Comparison of ENCODE assay signal across 8 cellular contexts in genomic region chr6:2353412-2354137, GRCh38.
DNase-seq lines count a peak whose midpoint lies in the region; ATAC-seq and TF ChIP-seq lines count a peak whose summit lies in the region.

No MANE protein-coding gene starts in this region.

- H3K4me3 ChIP-seq in OCI-LY3 (ENCODE audit: low read length) (no peak overlapping the region), fibroblast of lung (replicated peaks in 1 of 4; ENCODE audit: control extremely low read depth in 1 of 4, insufficient read depth in 1 of 4, low read depth in 3 of 4, low read length in 4 of 4) (peak overlapping the region in 1 of 4 experiments; percentile 46), neural cell (ENCODE audit: low read length) (no peak overlapping the region), thyroid gland (replicated peaks in 1 of 3) (no peak overlapping the region)

- DNase-seq in COLO829 (ENCODE audit: low spot score): peak; percentile 81
- DNase-seq in HT-29 (ENCODE audit: low spot score): peak; percentile 86
- DNase-seq in activated T-cell treated with anti-CD3 and anti-CD28 coated beads for 48 hours (ENCODE audit: low read depth): peak; percentile 30
- peak; percentile 79 to 85 for DNase-seq in fibroblast of lung (ENCODE audit: low read depth in 2 of 2)
- DNase-seq in thyroid gland: peak; percentile 65 to 73

- H3K4me1 ChIP-seq in OCI-LY3 (ENCODE audit: low read length) (no peaks in the 10 kb centered on the region; the same call in 1 of the 2 replicates), fibroblast of lung (ENCODE audit: control insufficient read depth, extremely low read depth, insufficient read depth, low read length) (peaks cover 3% of the 10 kb centered on the region), thyroid gland (no peaks in the 10 kb centered on the region)

- no peak for ATAC-seq in GM21576 (IDR thresholded peaks at IDR 0.05; ENCODE audit: unreplicated experiment)

- intact Hi-C loops in thyroid gland (cut with DNase I): loop anchor here (5.0 to 10.0 kb wide), 2 partner anchors 139 to 756 kb away; no protein-coding TSS in a partner anchor

- H3K9ac ChIP-seq in OCI-LY3 (ENCODE audit: low read length) (no peak overlapping the region), fibroblast of lung (ENCODE audit: insufficient read depth, low read length) (no peak overlapping the region), neural cell (ENCODE audit: low read length) (no peak overlapping the region)

- no peaks in the 10 kb centered on the region for H3F3A ChIP-seq in neural cell (ENCODE audit: insufficient read depth, low read length, poor library complexity, severe bottlenecking)

- TF ChIP-seq RAD21 in neural cell (conservative IDR thresholded peaks at IDR 0.05): peak; percentile 92

- TF ChIP-seq POLR2A in thyroid gland (IDR thresholded peaks at IDR 0.05): no peak

- H3K9me3 ChIP-seq in OCI-LY3 (ENCODE audit: insufficient read depth, low read length): no peaks in the 10 kb centered on the region
- H3K9me3 ChIP-seq in fibroblast of lung (ENCODE audit: control insufficient read depth, insufficient read depth, low read depth, low read length): no peaks in the 10 kb centered on the region
- no peaks in the 10 kb centered on the region for H3K9me3 ChIP-seq in neural cell (ENCODE audit: low read length)
- no peaks in the 10 kb centered on the region for H3K9me3 ChIP-seq in thyroid gland

- peak; percentile 75 for TF ChIP-seq CTCF in OCI-LY3 (IDR thresholded peaks at IDR 0.05; ENCODE audit: low read depth, low read length)
- peak; percentile 75 for TF ChIP-seq CTCF in fibroblast of lung (conservative IDR thresholded peaks at IDR 0.05 in 1 of 2, IDR thresholded peaks at IDR 0.05 in 1 of 2; ENCODE audit: low read depth in 1 of 2, low read length in 2 of 2)
- TF ChIP-seq CTCF in neural cell (IDR thresholded peaks at IDR 0.05; ENCODE audit: poor library complexity, severe bottlenecking): peak; percentile 91
- TF ChIP-seq CTCF in thyroid gland (IDR thresholded peaks at IDR 0.05): peak; percentile 42 to 86 (median 74)

- 52 to 55% methylated on average over 10 of the region's 10 CpGs for WGBS in thyroid gland, 2 donors

- H3K36me3 ChIP-seq in OCI-LY3 (replicated peaks; ENCODE audit: low read depth, low read length) (no peaks in the 10 kb centered on the region), fibroblast of lung (ENCODE audit: control insufficient read depth, insufficient read depth, low read length) (no peaks in the 10 kb centered on the region), neural cell (ENCODE audit: insufficient read depth, low read length) (no peaks in the 10 kb centered on the region), thyroid gland (no peaks in the 10 kb centered on the region)

- H2AFZ ChIP-seq in OCI-LY3 (ENCODE audit: low read depth, low read length): no peak overlapping the region
- no peak overlapping the region for H2AFZ ChIP-seq in fibroblast of lung (ENCODE audit: low read length)
- H2AFZ ChIP-seq in neural cell (ENCODE audit: low read depth, low read length): no peak overlapping the region

- H4K20me1 ChIP-seq in OCI-LY3 (ENCODE audit: insufficient read depth, low read length) (no peaks in the 10 kb centered on the region), fibroblast of lung (ENCODE audit: control insufficient read depth, extremely low read depth, insufficient read depth, low read length) (no peaks in the 10 kb centered on the region), neural cell (ENCODE audit: insufficient read depth) (no peaks in the 10 kb centered on the region)

- H3K9me2 ChIP-seq in neural cell (ENCODE audit: insufficient read depth, low read length): no peaks in the 10 kb centered on the region

- H3K27ac ChIP-seq in OCI-LY3 (ENCODE audit: low read length) (no peak overlapping the region), fibroblast of lung (ENCODE audit: insufficient read depth, low read length) (no peak overlapping the region), neural cell (ENCODE audit: low read length) (no peak overlapping the region), thyroid gland (no peak overlapping the region)

- H3K79me2 ChIP-seq in OCI-LY3 (ENCODE audit: low read length) (no peaks in the 10 kb centered on the region), fibroblast of lung (ENCODE audit: control insufficient read depth, insufficient read depth, low read length) (no peaks in the 10 kb centered on the region), neural cell (replicated peaks; ENCODE audit: insufficient read depth, low read length) (no peaks in the 10 kb centered on the region)

- no peaks in the 10 kb centered on the region for H3K27me3 ChIP-seq in OCI-LY3 (ENCODE audit: low read depth, low read length)
- no peaks in the 10 kb centered on the region for H3K27me3 ChIP-seq in fibroblast of lung (ENCODE audit: control insufficient read depth, insufficient read depth, low read length)
- no peaks in the 10 kb centered on the region for H3K27me3 ChIP-seq in neural cell (ENCODE audit: insufficient read depth, low read depth, low read length)
- no peaks in the 10 kb centered on the region for H3K27me3 ChIP-seq in thyroid gland

- H3K4me2 ChIP-seq in OCI-LY3 (ENCODE audit: low read length) (no peak overlapping the region), fibroblast of lung (ENCODE audit: extremely low read depth, insufficient read depth, low read length) (no peak overlapping the region), neural cell (ENCODE audit: low read length) (no peak overlapping the region)

- no peak for TF ChIP-seq EP300 in neural cell (conservative IDR thresholded peaks at IDR 0.05; ENCODE audit: poor library complexity, severe bottlenecking)

TF ChIP-seq in neural cell, 6 proteins besides CTCF, POLR2A, EP300 and RAD21:
- TF ChIP-seq EZH2 (IDR thresholded peaks at IDR 0.05; ENCODE audit: borderline replicate concordance, insufficient read depth, low read length, poor library complexity, severe bottlenecking): no peak
- peak; percentile 94 for TF ChIP-seq SMC3 (conservative IDR thresholded peaks at IDR 0.05; ENCODE audit: poor library complexity)
- no peak for TF ChIP-seq REST (IDR thresholded peaks at IDR 0.05; ENCODE audit: borderline replicate concordance)
- TF ChIP-seq MXI1 (conservative IDR thresholded peaks at IDR 0.05; ENCODE audit: poor library complexity, severe bottlenecking): no peak

Comparison
In these comparisons a context has a peak if more than half of its experiments do, and no peak if none do; other contexts are left out.
1. DNase-seq: peak in every context shown above with its lines; median percentile 86 in HT-29; 82 in fibroblast of lung; 81 in COLO829; 69 in thyroid gland; 30 in activated T-cell treated with anti-CD3 and anti-CD28 coated beads for 48 hours.